In the genomic region with DNA sequence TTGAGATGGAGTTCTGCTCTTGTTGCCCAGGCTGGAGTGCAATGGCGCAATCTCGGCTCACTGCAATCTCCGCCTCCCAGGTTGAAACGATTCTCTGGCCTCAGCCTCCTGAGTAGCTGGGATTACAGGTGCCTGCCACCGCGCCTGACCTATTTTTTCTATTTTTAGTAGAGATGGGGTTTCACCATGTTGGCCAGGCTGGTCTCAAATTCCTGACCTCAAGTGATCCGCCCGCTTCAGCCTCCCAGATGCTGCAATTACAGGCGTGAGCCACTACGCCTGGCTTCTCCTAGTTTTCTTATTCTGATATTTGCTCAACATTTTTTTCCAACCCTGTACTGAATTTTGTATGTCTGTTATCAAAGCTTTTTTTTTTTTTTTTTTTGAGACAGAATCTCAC, we compare ENCODE assay signal across 1 cellular context.
TF ChIP-seq lines count a peak whose summit lies in the region.

No MANE protein-coding gene starts in this region.

TF ChIP-seq in K562, 482 proteins besides CTCF, POLR2A, EP300 and RAD21:
- 0 out of 2 replicates have a peak, but pooled peaks have one; percentile 15 for TF ChIP-seq CEBPB (tag; IDR thresholded peaks at IDR 0.05)
